ENCODE assay signal across 35 cellular contexts in the genomic region with DNA sequence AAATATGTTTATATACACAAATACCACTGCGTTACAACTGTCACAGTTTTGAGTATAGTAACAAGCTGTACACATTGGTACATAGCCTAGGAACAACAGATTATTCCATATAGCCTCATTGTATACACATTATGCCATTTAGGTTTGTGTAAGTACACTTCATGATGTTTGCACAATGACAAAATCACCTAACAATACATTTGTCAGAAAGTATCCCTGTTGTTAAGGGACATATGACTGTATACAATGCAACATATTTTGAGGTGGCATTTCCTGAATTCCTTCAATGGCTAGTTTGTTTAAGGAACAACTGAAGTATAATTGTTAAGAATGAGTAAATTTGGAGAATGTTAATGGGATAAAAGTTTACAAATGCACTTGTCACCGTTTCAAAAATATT. TPM values are rescaled to one million over a fixed set of nuclear protein-coding genes. Genes with fewer than 3 reads are reported as not detected.
"Had no signal": no experiment of that assay in that cellular context is flagged by ENCODE, and none has a peak within 500 bp of the region (broad histone marks: within the 10 kb centered on the region; RNA-seq: fewer than 3 reads in every experiment).

No MANE protein-coding gene starts in this region.

- H3K9me3 ChIP-seq: adrenal gland, ascending aorta, body of pancreas, breast epithelium had no signal

- H3K4me3 ChIP-seq: adrenal gland, ascending aorta, body of pancreas, breast epithelium, cardiac muscle cell had no signal

- ATAC-seq: activated naive CD4-positive, alpha-beta T cell treated with anti-CD3 and anti-CD28 coated beads, Interleukin-2, amount 50 U/mL, for 72 hours; activated naive CD8-positive, alpha-beta T cell treated with anti-CD3 and anti-CD28 coated beads, Interleukin-2, amount 50 U/mL, for 24 hours; activated T-cell treated with anti-CD3 and anti-CD28 coated beads, Interleukin-2, amount 50 U/mL, for 4 hours; activated T-cell treated with anti-CD3 and anti-CD28 coated beads, Interleukin-2, amount 50 U/mL, for 72 hours; activated T-helper 17 cell treated with anti-CD3 and anti-CD28 coated beads, Interleukin-2, amount 50 U/mL, for 72 hours; body of pancreas had no signal

- H3K27me3 ChIP-seq: adrenal gland, ascending aorta, body of pancreas, brain microvascular endothelial cell, breast epithelium, cardiac muscle cell had no signal

- DNase-seq: activated effector memory CD4-positive, alpha-beta T cell treated with anti-CD3 and anti-CD28 coated beads, Interleukin-2, amount 50 U/mL, for 16 hours; activated effector memory CD4-positive, alpha-beta T cell treated with Interleukin-2 at 50 U/mL for 16 hours; activated gamma-delta T cell; activated gamma-delta T cell treated with Interleukin-2 at 50 U/mL for 16 hours; activated naive CD4-positive, alpha-beta T cell; activated naive CD4-positive, alpha-beta T cell treated with anti-CD3 and anti-CD28 coated beads for 36 hours; activated naive CD4-positive, alpha-beta T cell treated with anti-CD3 and anti-CD28 coated beads, Interleukin-2, amount 10 ng/mL, durations not matched to agents 7 days and 5 days; activated naive CD4-positive, alpha-beta T cell treated with anti-CD3 and anti-CD28 coated beads, Interleukin-2, amount 50 U/mL, for 16 hours; activated naive CD4-positive, alpha-beta T cell treated with Interleukin-2 at 50 U/mL for 16 hours; activated naive CD8-positive, alpha-beta T cell treated with anti-CD3 and anti-CD28 coated beads for 36 hours; activated naive CD8-positive, alpha-beta T cell treated with anti-CD3 and anti-CD28 coated beads, Interleukin-2, amount 10 ng/mL, durations not matched to agents 7 days and 5 days; activated naive CD8-positive, alpha-beta T cell treated with anti-CD3 and anti-CD28 coated beads, Interleukin-2, amount 50 U/mL, for 24 hours; activated T-cell treated with anti-CD3 and anti-CD28 coated beads, Interleukin-2, amount 50 U/mL, for 4 hours; activated T-cell treated with anti-CD3 and anti-CD28 coated beads, Interleukin-2, amount 50 U/mL, for 48 hours; activated T-cell treated with anti-CD3 and anti-CD28 coated beads, Interleukin-2, amount 50 U/mL, for 72 hours; adrenal gland; amniotic stem cell; amygdala; anterior cingulate cortex; aorta; body of pancreas; brain microvascular endothelial cell; caudate nucleus; central memory CD4-positive, alpha-beta T cell; cerebellar nuclear complex had no signal

- H3K36me3 ChIP-seq: adrenal gland, ascending aorta, brain microvascular endothelial cell, breast epithelium, cardiac muscle cell had no signal

- H3K4me1 ChIP-seq: adrenal gland, ascending aorta, body of pancreas, breast epithelium had no signal

- H3K27ac ChIP-seq: adrenal gland, ascending aorta, body of pancreas, brain microvascular endothelial cell, breast epithelium, cardiac muscle cell had no signal

RNA-seq across cellular contexts. Expression of a gene that starts 19.0 kb away (rescaled TPM):
- total RNA-seq: activated naive CD4-positive, alpha-beta T cell treated with anti-CD3 and anti-CD28 coated beads for 36 hours; activated naive CD4-positive, alpha-beta T cell treated with anti-CD3 and anti-CD28 coated beads, Interleukin-2, amount 50 U/mL, for 72 hours; activated naive CD8-positive, alpha-beta T cell treated with anti-CD3 and anti-CD28 coated beads for 36 hours; activated naive CD8-positive, alpha-beta T cell treated with anti-CD3 and anti-CD28 coated beads, Interleukin-2, amount 10 ng/mL, durations not matched to agents 7 days and 5 days; activated T-cell treated with anti-CD3 and anti-CD28 coated beads, Interleukin-2, amount 50 U/mL, for 4 hours; activated T-cell treated with anti-CD3 and anti-CD28 coated beads, Interleukin-2, amount 50 U/mL, for 72 hours; activated T-helper 1 cell treated with anti-CD3 and anti-CD28 coated beads, Interleukin-12 subunit alpha, Interleukin-12 subunit beta, Interleukin-2, Interleukin-4 antibody, amounts not matched to agents 30 ng/mL and 10 ng/mL and 1 ng/mL, durations not matched to agents 14 hours and 24 hours and 36 hours; activated T-helper 17 cell treated with anti-CD3 and anti-CD28 coated beads, Interleukin-2, amount 50 U/mL, for 72 hours; activated T-helper 2 cell treated with anti-CD3 and anti-CD28 coated beads, Interferon-gamma antibody, Interleukin-2, Interleukin-4, amounts not matched to agents 10 μg/mL and 5 μg/mL and 100 μg/mL, durations not matched to agents 14 hours and 24 hours and 36 hours; aorta; ascending aorta; breast epithelium; bronchial epithelial cell; cardiac septum; chondrocyte had no signal
